In genomic region chr19:50719566-50719965, GRCh38 we compare ENCODE assay signal across 8 cellular contexts. TPM values are rescaled to one million over a fixed set of nuclear protein-coding genes. Genes with fewer than 3 reads are reported as not detected.
A peak's percentile ranks its signal among the peaks of the same experiment; 100 is the strongest.
DNase-seq lines count a peak whose midpoint lies in the region; ATAC-seq and TF ChIP-seq lines count a peak whose summit lies in the region.

SHANK1 (minus strand) TSS chr19:50719802; CDS start chr19:50716919, 2,883 bp downstream.

- H3K4me1 Mint-ChIP-seq in CD8-positive, alpha-beta memory T cell = peaks cover 0 to 23% (median 6%) of the 10 kb centered on the region in 3 donors
- H3K4me1 Mint-ChIP-seq in activated naive CD4-positive, alpha-beta T cell treated with anti-CD3 and anti-CD28 coated beads for 36 hours (ENCODE audit: low read depth) = peaks cover 9% of the 10 kb centered on the region

- no peaks in the 10 kb centered on the region for H3K9me3 ChIP-seq in CD8-positive, alpha-beta memory T cell (ENCODE audit: low read length)
- no peaks in the 10 kb centered on the region for H3K9me3 ChIP-seq in ovary

- H3K4me3 ChIP-seq in CD8-positive, alpha-beta memory T cell (ENCODE audit: low read length) = no peak within 1 kb of the TSS
- H3K4me3 ChIP-seq in NB4 (ENCODE audit: low read depth, low read length) (peak within 1 kb of the TSS; percentile 38), epithelial cell of proximal tubule (ENCODE audit: low read depth, low read length) (peak within 1 kb of the TSS; percentile 44), ovary (peak within 1 kb of the TSS; percentile 31)

- TF ChIP-seq POLR2A in NB4 (IDR thresholded peaks at IDR 0.05; ENCODE audit: extremely low read depth, insufficient read length) = no peak
- TF ChIP-seq POLR2A in ovary (IDR thresholded peaks at IDR 0.05) = no peak

- no peak within 1 kb of the TSS for H3K27ac ChIP-seq in CD8-positive, alpha-beta memory T cell (ENCODE audit: low read depth, low read length)
- H3K27ac ChIP-seq in ovary = peak within 1 kb of the TSS in 1 of 2 donors; percentile 38

- H3K4me3 Mint-ChIP-seq in CD8-positive, alpha-beta memory T cell = peak within 1 kb of the TSS in 5 of 7 donors; percentile 8 to 53 (median 27)
- H3K4me3 Mint-ChIP-seq in activated naive CD4-positive, alpha-beta T cell treated with anti-CD3 and anti-CD28 coated beads for 36 hours = no peak within 1 kb of the TSS

- no peak for DNase-seq in CD8-positive, alpha-beta memory T cell
- peak; percentile 65 for DNase-seq in NB4 (ENCODE audit: low read depth)
- DNase-seq in epithelial cell of proximal tubule (ENCODE audit: low read depth) = no peak
- DNase-seq in ovary = peak in 4 of 5 donors; percentile 23 to 58 (median 48)
- DNase-seq in NCI-H510A (lab: John Stamatoyannopoulos, UW) = no peak
- DNase-seq in activated naive CD4-positive, alpha-beta T cell treated with anti-CD3 and anti-CD28 coated beads for 36 hours = no peak
- no peak for DNase-seq in cerebellar nuclear complex (lab: John Stamatoyannopoulos, UW)

- H3K9me3 Mint-ChIP-seq in CD8-positive, alpha-beta memory T cell = peaks cover 0 to 11% (median 6%) of the 10 kb centered on the region in 5 donors
- no peaks in the 10 kb centered on the region for H3K9me3 Mint-ChIP-seq in activated naive CD4-positive, alpha-beta T cell treated with anti-CD3 and anti-CD28 coated beads for 36 hours

- no peak within 1 kb of the TSS for H3K27ac Mint-ChIP-seq in CD8-positive, alpha-beta memory T cell
- no peak within 1 kb of the TSS for H3K27ac Mint-ChIP-seq in activated naive CD4-positive, alpha-beta T cell treated with anti-CD3 and anti-CD28 coated beads for 36 hours

- H3K36me3 Mint-ChIP-seq in CD8-positive, alpha-beta memory T cell = peaks cover 0 to 7% (median 0%) of the 10 kb centered on the region in 3 donors
- no peaks in the 10 kb centered on the region for H3K36me3 Mint-ChIP-seq in activated naive CD4-positive, alpha-beta T cell treated with anti-CD3 and anti-CD28 coated beads for 36 hours (ENCODE audit: low read depth)

- CTCF ChIA-PET in CD8-positive, alpha-beta memory T cell (lab: Charles Lee) = no interaction called here
- CTCF ChIA-PET in activated naive CD4-positive, alpha-beta T cell treated with anti-CD3 and anti-CD28 coated beads for 36 hours (lab: Charles Lee) = no interaction called here

- TF ChIP-seq EP300 in ovary (IDR thresholded peaks at IDR 0.05) = no peak

- H3K27me3 ChIP-seq in CD8-positive, alpha-beta memory T cell (ENCODE audit: insufficient read depth, low read length, poor library complexity, severe bottlenecking) = peaks cover 16% of the 10 kb centered on the region
- H3K27me3 ChIP-seq in ovary = no peaks in the 10 kb centered on the region

- TF ChIP-seq CTCF in NB4 (IDR thresholded peaks at IDR 0.05; ENCODE audit: low read depth, low read length) (no peak), epithelial cell of proximal tubule (conservative IDR thresholded peaks at IDR 0.05; ENCODE audit: low read depth, low read length) (no peak), ovary (IDR thresholded peaks at IDR 0.05) (no peak)

- no peak for ATAC-seq in GM21360 (IDR thresholded peaks at IDR 0.05; ENCODE audit: unreplicated experiment)

- intact Hi-C loops in ovary (cut with DNase I) = no loop called here
- intact Hi-C loops in activated naive CD4-positive, alpha-beta T cell treated with anti-CD3 and anti-CD28 coated beads for 36 hours (cut with micrococcal nuclease) = no loop called here

- H3K36me3 ChIP-seq in CD8-positive, alpha-beta memory T cell (ENCODE audit: insufficient read depth, low read length) = no peaks in the 10 kb centered on the region
- no peaks in the 10 kb centered on the region for H3K36me3 ChIP-seq in ovary

- no peaks in the 10 kb centered on the region for H3K4me1 ChIP-seq in CD8-positive, alpha-beta memory T cell (ENCODE audit: insufficient read depth, low read length)
- H3K4me1 ChIP-seq in ovary (ENCODE audit: insufficient read depth) = peaks cover 14% of the 10 kb centered on the region

- POLR2A ChIA-PET in CD8-positive, alpha-beta memory T cell (lab: Charles Lee) = no interaction called here

- peaks cover 45 to 75% of the 10 kb centered on the region in 2 donors for H3K27me3 Mint-ChIP-seq in CD8-positive, alpha-beta memory T cell
- peaks cover 63% of the 10 kb centered on the region for H3K27me3 Mint-ChIP-seq in activated naive CD4-positive, alpha-beta T cell treated with anti-CD3 and anti-CD28 coated beads for 36 hours (ENCODE audit: low read depth)

- 1 to 2% (median 2%) methylated on average over 21 to 40 of the region's 47 CpGs for WGBS in ovary, 3 donors

RNA-seq across cellular contexts. Expression of gene SHANK1, which starts in this region (rescaled TPM):
- not detected for total RNA-seq in CD8-positive, alpha-beta memory T cell
- not detected for polyA plus RNA-seq in CD8-positive, alpha-beta memory T cell
- total RNA-seq in epithelial cell of proximal tubule (0.29 TPM in 1 of 2 replicates, not detected in the other), ovary (10 to 100 TPM in 1 of 7 donors, 1 to 10 TPM in 5, under 1 TPM in 1; 0.72 to 11.1 (median 4.0) TPM)
- polyA plus RNA-seq in ovary = 1 to 10 TPM in 1 of 2 donors, under 1 TPM in 1; 0.20 to 1.1 TPM
- total RNA-seq in activated naive CD4-positive, alpha-beta T cell treated with anti-CD3 and anti-CD28 coated beads for 36 hours = not detected

Comparison
In these comparisons a context has a peak if more than half of its experiments do, and no peak if none do; other contexts are left out.
1. DNase-seq: peak in NB4 (single experiment) and ovary (4 of 5); none in CD8-positive, alpha-beta memory T cell (0 of 5), epithelial cell of proximal tubule (single experiment), NCI-H510A (single experiment), activated naive CD4-positive, alpha-beta T cell treated with anti-CD3 and anti-CD28 coated beads for 36 hours (single experiment) and cerebellar nuclear complex (0 of 2).